26 cellular contexts compared by ENCODE assay signal in the genomic region with DNA sequence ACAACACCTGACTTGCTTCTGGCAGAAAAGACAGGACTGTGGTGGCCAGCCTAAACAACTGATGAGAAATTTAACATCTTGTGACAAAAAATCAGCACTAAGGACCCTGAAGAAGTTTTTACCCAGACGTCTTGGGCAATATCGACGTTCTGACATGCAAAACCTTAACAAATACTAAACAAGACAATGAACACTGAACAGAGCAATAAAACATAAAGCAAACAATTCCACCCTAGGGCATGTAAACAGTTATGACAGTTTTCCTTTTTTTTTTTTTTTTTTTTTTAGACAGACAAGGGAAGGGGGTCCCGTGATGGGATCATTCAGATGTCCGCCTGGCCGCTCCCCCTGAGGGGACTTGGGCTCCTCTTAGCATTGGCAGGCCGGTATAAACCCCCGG.
"Had no signal": no experiment of that assay in that cellular context is flagged by ENCODE, and none has a peak within 500 bp of the region (broad histone marks: within the 10 kb centered on the region; RNA-seq: fewer than 3 reads in every experiment).

No MANE protein-coding gene starts in this region.

- H3K27ac ChIP-seq: left lung, prostate gland, skin epidermis, stomach, testis, thyroid gland, transverse colon, upper lobe of left lung, vagina had no signal

- DNase-seq: hippocampal formation; kidney glomerular epithelial cell; left cardiac atrium; midbrain; naive thymus-derived CD8-positive, alpha-beta T cell; occipital lobe; retina; right cardiac atrium; stimulated activated CD4-positive, alpha-beta T cell treated with anti-CD3 and anti-CD28 coated beads, Interleukin-12 subunit alpha, Interleukin-12 subunit beta, amount 100 ng/mL, for 4 hours; stimulated activated CD4-positive, alpha-beta T cell treated with anti-CD3 and anti-CD28 coated beads, Interleukin-15, amount 100 ng/mL, for 24 hours; stimulated activated CD4-positive, alpha-beta T cell treated with anti-CD3 and anti-CD28 coated beads, Interleukin-2, amount 100 ng/mL, for 24 hours; stimulated activated CD4-positive, alpha-beta T cell treated with anti-CD3 and anti-CD28 coated beads, Interleukin-4, amount 100 ng/mL, for 1 hour; stimulated activated naive B cell treated with anti-CD40 and anti-IgM and Interleukin-4, amounts not matched to agents 10 μg/mL and 1 μg/mL and 100 μg/mL, for 72 hours; stimulated activated naive CD8-positive, alpha-beta T cell treated with anti-CD3 and anti-CD28 coated beads, Interleukin-15, Interleukin-2, amounts not matched to agents 100 U/mL and 50 U/mL, for 24 hours; stomach; testis; thyroid gland; transverse colon; upper lobe of left lung had no signal

- H3K27me3 ChIP-seq: left lung, stomach, testis, thyroid gland, transverse colon, upper lobe of left lung, vagina had no signal

- H3K4me3 ChIP-seq: left lung, lung, prostate gland, skin epidermis, stomach, testis, thyroid gland, transverse colon, upper lobe of left lung, vagina had no signal

- H3K4me1 Mint-ChIP-seq: naive thymus-derived CD8-positive, alpha-beta T cell; nephron; neural crest cell; stimulated activated naive B cell treated with anti-CD40 and anti-IgM and Interleukin-4, amounts not matched to agents 10 μg/mL and 1 μg/mL and 100 μg/mL, for 72 hours had no signal

- H3K9me3 ChIP-seq: prostate gland, testis, thyroid gland, transverse colon, upper lobe of left lung, vagina had no signal

- H3K4me3 Mint-ChIP-seq: naive thymus-derived CD8-positive, alpha-beta T cell; nephron; neural crest cell; stimulated activated naive B cell treated with anti-CD40 and anti-IgM and Interleukin-4, amounts not matched to agents 10 μg/mL and 1 μg/mL and 100 μg/mL, for 72 hours had no signal

- H3K36me3 Mint-ChIP-seq: naive thymus-derived CD8-positive, alpha-beta T cell; stimulated activated naive B cell treated with anti-CD40 and anti-IgM and Interleukin-4, amounts not matched to agents 10 μg/mL and 1 μg/mL and 100 μg/mL, for 72 hours had no signal

- H3K36me3 ChIP-seq: left lung, prostate gland, stomach, thyroid gland, transverse colon, upper lobe of left lung, vagina had no signal

- H3K27me3 Mint-ChIP-seq: naive thymus-derived CD8-positive, alpha-beta T cell; stimulated activated naive B cell treated with anti-CD40 and anti-IgM and Interleukin-4, amounts not matched to agents 10 μg/mL and 1 μg/mL and 100 μg/mL, for 72 hours had no signal

- H3K27ac Mint-ChIP-seq: naive thymus-derived CD8-positive, alpha-beta T cell; nephron; stimulated activated naive B cell treated with anti-CD40 and anti-IgM and Interleukin-4, amounts not matched to agents 10 μg/mL and 1 μg/mL and 100 μg/mL, for 72 hours had no signal

- H3K4me1 ChIP-seq: left lung, prostate gland, stomach, testis, thyroid gland, upper lobe of left lung, vagina had no signal

- H3K9me3 Mint-ChIP-seq: nephron had no signal
